Comparison of ENCODE assay signal across 1 cellular context in the genomic region with DNA sequence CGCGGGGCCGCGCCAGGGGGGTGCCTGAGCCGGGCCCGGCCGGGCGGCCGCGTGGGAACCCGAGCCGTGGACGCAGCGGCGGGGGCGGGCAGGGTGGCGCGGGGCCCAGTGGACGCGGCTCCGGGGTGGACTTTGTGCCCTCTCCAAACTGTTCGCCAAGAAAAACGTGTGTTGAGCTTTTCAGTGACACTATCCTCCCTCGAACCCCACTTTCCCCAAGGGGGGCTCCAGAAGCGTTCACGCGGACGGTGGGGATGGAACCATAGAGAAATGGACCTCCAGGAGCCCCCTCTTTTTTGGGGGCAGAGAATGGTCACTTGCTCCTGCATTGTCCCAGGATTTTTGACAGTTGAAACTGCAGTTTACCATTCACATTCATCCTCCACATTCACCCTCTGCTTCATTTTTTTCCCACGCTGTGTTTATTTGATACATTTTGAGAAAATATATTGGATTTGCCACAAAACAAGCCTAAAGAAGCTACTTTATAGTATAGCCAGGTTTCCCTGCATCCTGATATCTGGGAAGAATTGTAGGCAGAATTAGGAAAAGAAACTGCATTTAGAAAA.
TF ChIP-seq lines count a peak whose summit lies in the region.

No MANE protein-coding gene starts in this region.

TF ChIP-seq in GM12878, 131 proteins besides CTCF, POLR2A, EP300 and RAD21 (continued from another document):
- TF ChIP-seq, protein P1, sequence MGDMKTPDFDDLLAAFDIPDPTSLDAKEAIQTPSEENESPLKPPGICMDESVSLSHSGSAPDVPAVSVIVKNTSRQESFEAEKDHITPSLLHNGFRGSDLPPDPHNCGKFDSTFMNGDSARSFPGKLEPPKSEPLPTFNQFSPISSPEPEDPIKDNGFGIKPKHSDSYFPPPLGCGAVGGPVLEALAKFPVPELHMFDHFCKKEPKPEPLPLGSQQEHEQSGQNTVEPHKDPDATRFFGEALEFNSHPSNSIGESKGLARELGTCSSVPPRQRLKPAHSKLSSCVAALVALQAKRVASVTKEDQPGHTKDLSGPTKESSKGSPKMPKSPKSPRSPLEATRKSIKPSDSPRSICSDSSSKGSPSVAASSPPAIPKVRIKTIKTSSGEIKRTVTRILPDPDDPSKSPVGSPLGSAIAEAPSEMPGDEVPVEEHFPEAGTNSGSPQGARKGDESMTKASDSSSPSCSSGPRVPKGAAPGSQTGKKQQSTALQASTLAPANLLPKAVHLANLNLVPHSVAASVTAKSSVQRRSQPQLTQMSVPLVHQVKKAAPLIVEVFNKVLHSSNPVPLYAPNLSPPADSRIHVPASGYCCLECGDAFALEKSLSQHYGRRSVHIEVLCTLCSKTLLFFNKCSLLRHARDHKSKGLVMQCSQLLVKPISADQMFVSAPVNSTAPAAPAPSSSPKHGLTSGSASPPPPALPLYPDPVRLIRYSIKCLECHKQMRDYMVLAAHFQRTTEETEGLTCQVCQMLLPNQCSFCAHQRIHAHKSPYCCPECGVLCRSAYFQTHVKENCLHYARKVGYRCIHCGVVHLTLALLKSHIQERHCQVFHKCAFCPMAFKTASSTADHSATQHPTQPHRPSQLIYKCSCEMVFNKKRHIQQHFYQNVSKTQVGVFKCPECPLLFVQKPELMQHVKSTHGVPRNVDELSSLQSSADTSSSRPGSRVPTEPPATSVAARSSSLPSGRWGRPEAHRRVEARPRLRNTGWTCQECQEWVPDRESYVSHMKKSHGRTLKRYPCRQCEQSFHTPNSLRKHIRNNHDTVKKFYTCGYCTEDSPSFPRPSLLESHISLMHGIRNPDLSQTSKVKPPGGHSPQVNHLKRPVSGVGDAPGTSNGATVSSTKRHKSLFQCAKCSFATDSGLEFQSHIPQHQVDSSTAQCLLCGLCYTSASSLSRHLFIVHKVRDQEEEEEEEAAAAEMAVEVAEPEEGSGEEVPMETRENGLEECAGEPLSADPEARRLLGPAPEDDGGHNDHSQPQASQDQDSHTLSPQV (IDR thresholded peaks at IDR 0.05), result no peak
